8 cellular contexts compared by ENCODE assay signal in the genomic region with DNA sequence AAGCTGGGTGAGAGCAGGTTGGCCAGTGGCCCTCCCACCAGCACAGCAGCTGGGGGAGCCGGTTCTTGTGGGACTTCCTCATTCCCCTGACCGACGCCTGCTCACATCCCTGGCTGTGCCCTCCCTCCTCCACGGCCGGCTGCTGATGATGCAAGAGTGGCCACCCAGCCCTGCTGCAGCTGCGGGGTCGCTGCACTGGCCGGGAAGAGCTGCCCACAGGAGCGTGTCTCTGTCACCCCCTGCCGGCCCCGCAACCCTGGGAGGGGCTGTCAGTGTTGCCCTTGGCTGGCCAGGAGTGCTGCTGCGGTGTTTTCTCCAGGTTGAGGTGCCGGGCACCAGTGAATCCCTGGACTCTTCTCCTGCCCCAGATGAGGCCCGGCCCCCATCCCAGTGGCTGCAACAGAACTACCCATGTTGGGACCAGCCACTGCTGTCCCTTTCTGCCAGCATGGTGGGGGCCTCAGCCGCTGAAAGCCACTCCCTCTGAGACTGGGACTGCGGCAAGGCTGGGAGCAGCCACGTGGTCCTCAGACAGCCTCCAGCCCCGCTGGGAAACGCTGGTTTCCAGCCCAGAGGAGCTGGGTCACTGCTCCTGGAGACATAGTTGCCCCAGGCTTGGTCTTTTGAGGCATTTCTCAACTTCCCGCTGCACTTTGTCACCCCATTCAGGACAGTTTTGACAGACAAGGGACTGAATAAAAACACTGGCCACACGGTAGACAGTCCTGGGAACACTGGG. TPM values are rescaled to one million over a fixed set of nuclear protein-coding genes. Genes with fewer than 3 reads are reported as not detected.
A peak's percentile ranks its signal among the peaks of the same experiment; 100 is the strongest.
DNase-seq lines count a peak whose midpoint lies in the region; ATAC-seq and TF ChIP-seq lines count a peak whose summit lies in the region.

No MANE protein-coding gene starts in this region.

- H3K27me3 Mint-ChIP-seq in activated T-cell treated with anti-CD3 and anti-CD28 coated beads, Interleukin-2, amount 50 U/mL, for 24 hours: no peaks in the 10 kb centered on the region
- H3K27me3 Mint-ChIP-seq in nephron progenitor cell (ENCODE audit: low read depth, poor library complexity): peaks cover 2% of the 10 kb centered on the region

- TF ChIP-seq CTCF in esophagus muscularis mucosa (IDR thresholded peaks at IDR 0.05) (no peak), nephron progenitor cell (IDR thresholded peaks at IDR 0.05) (no peak)

- no peaks in the 10 kb centered on the region for H3K9me3 Mint-ChIP-seq in activated T-cell treated with anti-CD3 and anti-CD28 coated beads, Interleukin-2, amount 50 U/mL, for 24 hours
- H3K9me3 Mint-ChIP-seq in nephron progenitor cell: no peaks in the 10 kb centered on the region

- no peak overlapping the region for H3K27ac ChIP-seq in esophagus muscularis mucosa (replicated peaks in 1 of 4)

- H3K36me3 ChIP-seq in esophagus muscularis mucosa: peaks cover 0 to 11% (median under 1%) of the 10 kb centered on the region in 4 donors

- H3K27ac Mint-ChIP-seq in activated T-cell treated with anti-CD3 and anti-CD28 coated beads, Interleukin-2, amount 50 U/mL, for 24 hours: peak overlapping the region; percentile 29
- no peak overlapping the region for H3K27ac Mint-ChIP-seq in nephron progenitor cell

- intact Hi-C loops in esophagus muscularis mucosa (cut with DNase I): no loop called here

- H3K4me1 ChIP-seq in esophagus muscularis mucosa: peaks cover 0 to 10% (median 6%) of the 10 kb centered on the region in 4 donors

- H3K36me3 Mint-ChIP-seq in activated T-cell treated with anti-CD3 and anti-CD28 coated beads, Interleukin-2, amount 50 U/mL, for 24 hours (ENCODE audit: low read depth): peaks cover 29% of the 10 kb centered on the region
- no peaks in the 10 kb centered on the region for H3K36me3 Mint-ChIP-seq in nephron progenitor cell (ENCODE audit: low read depth)

- peak overlapping the region; percentile 50 for H3K4me3 Mint-ChIP-seq in activated T-cell treated with anti-CD3 and anti-CD28 coated beads, Interleukin-2, amount 50 U/mL, for 24 hours
- no peak overlapping the region for H3K4me3 Mint-ChIP-seq in nephron progenitor cell

- H3K9me3 ChIP-seq in esophagus muscularis mucosa: no peaks in the 10 kb centered on the region

- no peak for ATAC-seq in HG02588 (IDR thresholded peaks at IDR 0.05; ENCODE audit: unreplicated experiment)
- ATAC-seq in HG03565 (IDR thresholded peaks at IDR 0.05; ENCODE audit: unreplicated experiment): no peak
- ATAC-seq in GM21526 (IDR thresholded peaks at IDR 0.05; ENCODE audit: low FRiP score, unreplicated experiment): no peak

- TF ChIP-seq EP300 in esophagus muscularis mucosa (IDR thresholded peaks at IDR 0.05): no peak

- no peak for TF ChIP-seq POLR2A in esophagus muscularis mucosa (IDR thresholded peaks at IDR 0.05; ENCODE audit: low read depth)

- peak overlapping the region; percentile 16 to 30 (median 24) for H3K4me3 ChIP-seq in esophagus muscularis mucosa

- no peaks in the 10 kb centered on the region for H3K4me1 Mint-ChIP-seq in activated T-cell treated with anti-CD3 and anti-CD28 coated beads, Interleukin-2, amount 50 U/mL, for 24 hours (ENCODE audit: low read depth)
- H3K4me1 Mint-ChIP-seq in nephron progenitor cell: peaks cover 30% of the 10 kb centered on the region

- no peak for DNase-seq in activated T-cell treated with anti-CD3 and anti-CD28 coated beads, Interleukin-2, amount 50 U/mL, for 24 hours
- no peak for DNase-seq in activated T-cell treated with anti-CD3 and anti-CD28 coated beads, Interleukin-2, amount 50 U/mL, for 48 hours
- peak; percentile 11 for DNase-seq in SK-MEL-5 (ENCODE audit: low read depth, low spot score)
- DNase-seq in esophagus muscularis mucosa (ENCODE audit: extremely low spot score): no peak
- DNase-seq in nephron progenitor cell: peak; percentile 78

- H3K27me3 ChIP-seq in esophagus muscularis mucosa: no peaks in the 10 kb centered on the region

- 22% methylated on average over 5 of the region's 21 CpGs for WGBS in esophagus muscularis mucosa

- in situ Hi-C loops in SK-MEL-5 (cut with HindIII; ENCODE audit: low pct_unique_long_range_greater_than_20kb, low sequenced_read_pairs): no loop called here

RNA-seq across cellular contexts. Expression of gene CARD9, which starts 0.7 kb away (rescaled TPM):
- total RNA-seq in SK-MEL-5 (2014; rRNA removed; shearing (Covaris generic)): 0.05 TPM in 1 of 2 replicates, not detected in the other
- polyA plus RNA-seq in SK-MEL-5 (2015; cell fraction: cytosol; rRNA removed): 0.24 TPM in 1 of 2 replicates, not detected in the other
- 0.42 and 2.1 TPM in 2 replicates for polyA plus RNA-seq in SK-MEL-5 (2015; cell fraction: nucleus; rRNA removed)
- 1 to 10 TPM; 1.2 to 4.2 (median 1.9) TPM for total RNA-seq in esophagus muscularis mucosa

RNA-seq across cellular contexts. Expression of gene DNLZ, which starts 9.2 kb away (rescaled TPM):
- total RNA-seq in SK-MEL-5 (2014; rRNA removed; shearing (Covaris generic)): 19.4 and 35.1 TPM in 2 replicates
- polyA plus RNA-seq in SK-MEL-5 (2015; cell fraction: cytosol; rRNA removed): 26.8 and 54.3 TPM in 2 replicates
- polyA plus RNA-seq in SK-MEL-5 (2015; cell fraction: nucleus; rRNA removed): 2.8 and 4.6 TPM in 2 replicates
- total RNA-seq in esophagus muscularis mucosa: 10 to 100 TPM; 29.5 to 41.3 (median 35.8) TPM

RNA-seq across cellular contexts. Expression of gene SNAPC4, which starts 27.2 kb away (rescaled TPM):
- total RNA-seq in SK-MEL-5 (2014; rRNA removed; shearing (Covaris generic)): 6.9 and 7.1 TPM in 2 replicates
- 17.9 and 20.7 TPM in 2 replicates for polyA plus RNA-seq in SK-MEL-5 (2015; cell fraction: cytosol; rRNA removed)
- 56.3 and 59.8 TPM in 2 replicates for polyA plus RNA-seq in SK-MEL-5 (2015; cell fraction: nucleus; rRNA removed)
- 1 to 10 TPM; 3.3 to 8.4 (median 4.9) TPM for total RNA-seq in esophagus muscularis mucosa

RNA-seq across cellular contexts. Expression of gene ENTR1, which starts 37.7 kb away (rescaled TPM):
- total RNA-seq in SK-MEL-5 (2014; rRNA removed; shearing (Covaris generic)): 71.1 and 72.5 TPM in 2 replicates
- 93.3 and 97.2 TPM in 2 replicates for polyA plus RNA-seq in SK-MEL-5 (2015; cell fraction: cytosol; rRNA removed)
- polyA plus RNA-seq in SK-MEL-5 (2015; cell fraction: nucleus; rRNA removed): 531 and 609 TPM in 2 replicates
- 10 to 100 TPM; 26.2 to 44.8 (median 37.6) TPM for total RNA-seq in esophagus muscularis mucosa

RNA-seq across cellular contexts. Expression of gene PMPCA, which starts 37.7 kb away (rescaled TPM):
- total RNA-seq in SK-MEL-5 (2014; rRNA removed; shearing (Covaris generic)): 50.6 and 52.4 TPM in 2 replicates
- polyA plus RNA-seq in SK-MEL-5 (2015; cell fraction: cytosol; rRNA removed): 70.8 and 80.0 TPM in 2 replicates
- 325 and 356 TPM in 2 replicates for polyA plus RNA-seq in SK-MEL-5 (2015; cell fraction: nucleus; rRNA removed)
- total RNA-seq in esophagus muscularis mucosa: 10 to 100 TPM; 22.8 to 43.9 (median 35.0) TPM

Comparison
In these comparisons a context has a peak if more than half of its experiments do, and no peak if none do; other contexts are left out.
1. DNase-seq: peak in SK-MEL-5 (single experiment) and nephron progenitor cell (single experiment); none in activated T-cell treated with anti-CD3 and anti-CD28 coated beads, Interleukin-2, amount 50 U/mL, for 24 hours (single experiment), activated T-cell treated with anti-CD3 and anti-CD28 coated beads, Interleukin-2, amount 50 U/mL, for 48 hours (0 of 2) and esophagus muscularis mucosa (single experiment).